ENCODE assay signal across 15 cellular contexts in the genomic region with DNA sequence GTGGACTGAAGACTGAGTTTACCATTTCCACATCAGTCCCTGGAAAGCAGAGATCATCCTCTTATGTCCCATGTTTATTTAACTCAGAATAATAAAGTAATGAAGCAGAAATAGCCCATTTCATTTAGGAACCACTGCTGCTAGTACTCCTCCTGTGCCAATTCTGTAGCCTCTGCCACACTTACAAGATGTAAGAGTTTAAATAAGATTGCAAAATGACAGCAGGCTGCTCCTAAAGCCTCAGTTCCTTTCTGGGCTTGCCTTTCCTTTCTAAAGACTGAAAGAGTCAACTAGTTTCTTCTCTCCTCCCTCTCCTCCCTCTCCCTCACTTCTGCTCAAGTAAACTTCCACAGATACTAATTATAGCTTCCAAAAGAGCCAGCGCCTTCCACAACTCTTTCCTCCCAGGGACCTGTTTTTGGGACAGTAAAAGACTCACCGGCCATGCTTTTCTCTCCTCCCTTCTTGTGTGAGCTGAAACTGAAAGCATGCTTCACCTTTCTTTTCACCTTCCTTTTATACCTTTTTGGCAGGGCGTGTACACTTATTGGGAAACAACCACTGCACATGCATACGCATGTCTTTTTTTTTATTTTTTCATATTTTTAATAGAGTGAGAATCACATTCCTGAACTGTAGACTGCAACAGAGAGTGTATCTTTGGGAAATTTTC. TPM values are rescaled to one million over a fixed set of nuclear protein-coding genes. Genes with fewer than 3 reads are reported as not detected.
DNase-seq lines count a peak whose midpoint lies in the region; ATAC-seq lines count a peak whose summit lies in the region.
"Had no signal": no experiment of that assay in that cellular context is flagged by ENCODE, and none has a peak within 500 bp of the region (broad histone marks: within the 10 kb centered on the region; RNA-seq: fewer than 3 reads in every experiment).

No MANE protein-coding gene starts in this region.

- H3K4me1 Mint-ChIP-seq in activated CD4-positive, alpha-beta T cell treated with anti-CD3 and anti-CD28 coated beads, Interleukin-2, amount 10 ng/mL, durations not matched to agents 24 days and 14 days = peaks cover 16% of the 10 kb centered on the region
- peaks cover 29 to 49% (median 33%) of the 10 kb centered on the region in 3 donors for H3K4me1 Mint-ChIP-seq in CD8-positive, alpha-beta memory T cell
- H3K4me1 Mint-ChIP-seq in activated T-helper 17 cell treated with anti-CD3 and anti-CD28 coated beads, Interleukin-2, amount 50 U/mL, for 72 hours = peaks cover 16% of the 10 kb centered on the region

- no peak overlapping the region for H3K27ac ChIP-seq in CD8-positive, alpha-beta memory T cell (ENCODE audit: low read depth, low read length)
- H3K27ac ChIP-seq: A549, left ventricle myocardium inferior, psoas muscle had no signal

- H3K27ac Mint-ChIP-seq in activated CD4-positive, alpha-beta T cell treated with anti-CD3 and anti-CD28 coated beads, Interleukin-2, amount 10 ng/mL, durations not matched to agents 24 days and 14 days = peak overlapping the region; percentile 51
- H3K27ac Mint-ChIP-seq in CD8-positive, alpha-beta memory T cell = peak overlapping the region; percentile 34 to 98 (median 90)
- peak overlapping the region; percentile 40 for H3K27ac Mint-ChIP-seq in activated T-helper 17 cell treated with anti-CD3 and anti-CD28 coated beads, Interleukin-2, amount 50 U/mL, for 72 hours

- intact Hi-C loops in activated CD4-positive, alpha-beta T cell treated with anti-CD3 and anti-CD28 coated beads, Interleukin-2, amount 10 ng/mL, durations not matched to agents 24 days and 14 days (cut with micrococcal nuclease) = no loop called here

- H3K4me1 ChIP-seq in CD8-positive, alpha-beta memory T cell (ENCODE audit: insufficient read depth, low read length) = peaks cover 5% of the 10 kb centered on the region
- peaks cover 16% of the 10 kb centered on the region for H3K4me1 ChIP-seq in mononuclear cell (ENCODE audit: insufficient read depth, low read length)
- H3K4me1 ChIP-seq: A549, left ventricle myocardium inferior, psoas muscle had no signal

- H3K4me3 ChIP-seq in CD8-positive, alpha-beta memory T cell (ENCODE audit: low read length) = peak overlapping the region; percentile 29
- peak overlapping the region; percentile 8 for H3K4me3 ChIP-seq in mononuclear cell (ENCODE audit: low read length)
- H3K4me3 ChIP-seq: A549, left ventricle myocardium inferior, psoas muscle had no signal

- H3K9me3 ChIP-seq in CD8-positive, alpha-beta memory T cell (ENCODE audit: low read length) = no peaks in the 10 kb centered on the region
- no peaks in the 10 kb centered on the region for H3K9me3 ChIP-seq in mononuclear cell (ENCODE audit: low read depth, low read length)
- H3K9me3 ChIP-seq: A549, left ventricle myocardium inferior, psoas muscle had no signal

- H3K27me3 ChIP-seq in CD8-positive, alpha-beta memory T cell (ENCODE audit: insufficient read depth, low read length, poor library complexity, severe bottlenecking) = no peaks in the 10 kb centered on the region
- H3K27me3 ChIP-seq in mononuclear cell (ENCODE audit: insufficient read depth, low read length) = no peaks in the 10 kb centered on the region

- peaks cover 2% of the 10 kb centered on the region for H3K27me3 Mint-ChIP-seq in activated CD4-positive, alpha-beta T cell treated with anti-CD3 and anti-CD28 coated beads, Interleukin-2, amount 10 ng/mL, durations not matched to agents 24 days and 14 days
- H3K27me3 Mint-ChIP-seq in CD8-positive, alpha-beta memory T cell = no peaks in the 10 kb centered on the region
- no peaks in the 10 kb centered on the region for H3K27me3 Mint-ChIP-seq in activated T-helper 17 cell treated with anti-CD3 and anti-CD28 coated beads, Interleukin-2, amount 50 U/mL, for 72 hours

- peak; percentile 51 for ATAC-seq in activated T-helper 17 cell treated with anti-CD3 and anti-CD28 coated beads, Interleukin-2, amount 50 U/mL, for 72 hours (replicated peaks)
- no peak for ATAC-seq in GM21390 (IDR thresholded peaks at IDR 0.05; ENCODE audit: unreplicated experiment)
- ATAC-seq: A549, psoas muscle had no signal

- H3K4me3 Mint-ChIP-seq in activated CD4-positive, alpha-beta T cell treated with anti-CD3 and anti-CD28 coated beads, Interleukin-2, amount 10 ng/mL, durations not matched to agents 24 days and 14 days = peak overlapping the region; percentile 77
- H3K4me3 Mint-ChIP-seq in CD8-positive, alpha-beta memory T cell = peak overlapping the region; percentile 78 to 90 (median 89)
- peak overlapping the region; percentile 63 for H3K4me3 Mint-ChIP-seq in activated T-helper 17 cell treated with anti-CD3 and anti-CD28 coated beads, Interleukin-2, amount 50 U/mL, for 72 hours

- H3K9me3 Mint-ChIP-seq in activated CD4-positive, alpha-beta T cell treated with anti-CD3 and anti-CD28 coated beads, Interleukin-2, amount 10 ng/mL, durations not matched to agents 24 days and 14 days = no peaks in the 10 kb centered on the region
- no peaks in the 10 kb centered on the region for H3K9me3 Mint-ChIP-seq in CD8-positive, alpha-beta memory T cell
- no peaks in the 10 kb centered on the region for H3K9me3 Mint-ChIP-seq in activated T-helper 17 cell treated with anti-CD3 and anti-CD28 coated beads, Interleukin-2, amount 50 U/mL, for 72 hours

- DNase-seq in activated CD4-positive, alpha-beta T cell treated with anti-CD3 and anti-CD28 coated beads, Interleukin-2, amount 10 ng/mL, durations not matched to agents 24 days and 14 days = peak; percentile 62
- DNase-seq in activated CD4-positive, alpha-beta T cell treated with anti-CD3 and anti-CD28 coated beads for 1 hour = no peak
- DNase-seq in CD8-positive, alpha-beta memory T cell = peak in 1 of 5 donors; percentile 33
- DNase-seq in cerebellar nuclear complex (lab: John Stamatoyannopoulos, UW) = no peak
- DNase-seq in NCI-H2107 (lab: John Stamatoyannopoulos, UW) = no peak
- DNase-seq: amygdala, EL, left ventricle myocardium inferior, NCI-H82, psoas muscle had no signal

- H3K36me3 Mint-ChIP-seq in activated CD4-positive, alpha-beta T cell treated with anti-CD3 and anti-CD28 coated beads, Interleukin-2, amount 10 ng/mL, durations not matched to agents 24 days and 14 days (ENCODE audit: low read depth) = no peaks in the 10 kb centered on the region
- H3K36me3 Mint-ChIP-seq in CD8-positive, alpha-beta memory T cell = peaks cover 0 to 6% (median 0%) of the 10 kb centered on the region in 3 donors
- H3K36me3 Mint-ChIP-seq in activated T-helper 17 cell treated with anti-CD3 and anti-CD28 coated beads, Interleukin-2, amount 50 U/mL, for 72 hours (ENCODE audit: low read depth) = no peaks in the 10 kb centered on the region

- no peaks in the 10 kb centered on the region for H3K36me3 ChIP-seq in CD8-positive, alpha-beta memory T cell (ENCODE audit: insufficient read depth, low read length)
- H3K36me3 ChIP-seq: left ventricle myocardium inferior had no signal

- POLR2A ChIA-PET in CD8-positive, alpha-beta memory T cell (lab: Charles Lee) = no interaction called here

- CTCF ChIA-PET in CD8-positive, alpha-beta memory T cell (lab: Charles Lee) = no interaction called here

RNA-seq across cellular contexts. Expression of a gene that starts 26.1 kb away (rescaled TPM):
- 7.2 and 9.0 TPM in 2 replicates for total RNA-seq in activated CD4-positive, alpha-beta T cell treated with anti-CD3 and anti-CD28 coated beads, Interleukin-2, amount 10 ng/mL, durations not matched to agents 24 days and 14 days
- 10 to 100 TPM in 1 of 2 experiments, 1 to 10 TPM in 1; 8.0 to 10.3 TPM for total RNA-seq in CD8-positive, alpha-beta memory T cell
- 268 TPM for polyA plus RNA-seq in CD8-positive, alpha-beta memory T cell
- total RNA-seq in activated T-helper 17 cell treated with anti-CD3 and anti-CD28 coated beads, Interleukin-2, amount 50 U/mL, for 72 hours = 10 to 100 TPM in 1 of 2 donors, 1 to 10 TPM in 1; 8.8 to 25.7 TPM
- total RNA-seq in mononuclear cell = 78.7 TPM
- total RNA-seq: temporal lobe had no signal
- polyA plus RNA-seq: A549 had no signal

RNA-seq across cellular contexts. Expression of a gene that starts 36.3 kb away (rescaled TPM):
- total RNA-seq in activated CD4-positive, alpha-beta T cell treated with anti-CD3 and anti-CD28 coated beads, Interleukin-2, amount 10 ng/mL, durations not matched to agents 24 days and 14 days = 18.7 and 21.6 TPM in 2 replicates
- total RNA-seq in CD8-positive, alpha-beta memory T cell = 10 to 100 TPM; 30.0 to 36.2 TPM
- polyA plus RNA-seq in CD8-positive, alpha-beta memory T cell = 152 TPM
- total RNA-seq in activated T-helper 17 cell treated with anti-CD3 and anti-CD28 coated beads, Interleukin-2, amount 50 U/mL, for 72 hours = 10 to 100 TPM; 39.5 to 59.9 TPM
- total RNA-seq in mononuclear cell = 99.5 TPM

RNA-seq across cellular contexts. Expression of a gene that starts 48.2 kb away (rescaled TPM):
- not detected in 2 replicates for total RNA-seq in activated CD4-positive, alpha-beta T cell treated with anti-CD3 and anti-CD28 coated beads, Interleukin-2, amount 10 ng/mL, durations not matched to agents 24 days and 14 days
- total RNA-seq in CD8-positive, alpha-beta memory T cell = not detected
- not detected for polyA plus RNA-seq in CD8-positive, alpha-beta memory T cell
- total RNA-seq in activated T-helper 17 cell treated with anti-CD3 and anti-CD28 coated beads, Interleukin-2, amount 50 U/mL, for 72 hours = not detected
- total RNA-seq in mononuclear cell = 0.84 TPM
- total RNA-seq: left ventricle myocardium inferior, psoas muscle, temporal lobe had no signal
- polyA plus RNA-seq: A549 had no signal
